In the genomic region with DNA sequence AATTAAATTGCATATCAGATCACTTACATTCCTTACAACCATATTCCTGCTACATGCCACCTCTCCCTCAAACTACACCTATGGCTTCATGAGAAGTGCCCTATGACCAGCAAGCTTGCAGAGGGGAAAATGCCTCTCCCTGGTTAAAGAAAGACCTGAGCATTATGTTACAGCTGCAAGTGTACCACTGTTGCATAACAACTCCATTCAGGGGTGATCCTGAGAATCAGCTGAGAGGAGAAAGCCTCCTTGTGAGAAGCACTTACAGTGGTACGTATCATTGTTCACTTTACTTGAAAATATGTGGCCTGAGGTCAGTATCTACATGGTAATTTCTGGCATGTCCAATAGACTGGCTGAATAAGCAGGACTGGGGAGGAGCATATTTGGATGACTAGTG, we compare ENCODE assay signal across 6 cellular contexts.
"Had no signal": no experiment of that assay in that cellular context is flagged by ENCODE, and none has a peak within 500 bp of the region (broad histone marks: within the 10 kb centered on the region; RNA-seq: fewer than 3 reads in every experiment).

No MANE protein-coding gene starts in this region.

- H3K4me2 ChIP-seq: GM23338 had no signal

- H3K4me3 ChIP-seq: GM23338 had no signal

- H2AFZ ChIP-seq: GM23338 had no signal

- ATAC-seq: GM23338 had no signal

- FAIRE-seq: H1, H54, HTR-8/SVneo had no signal

- DNase-seq: H9, HCEC 1CT had no signal
